10 cellular contexts compared by ENCODE assay signal in the genomic region with DNA sequence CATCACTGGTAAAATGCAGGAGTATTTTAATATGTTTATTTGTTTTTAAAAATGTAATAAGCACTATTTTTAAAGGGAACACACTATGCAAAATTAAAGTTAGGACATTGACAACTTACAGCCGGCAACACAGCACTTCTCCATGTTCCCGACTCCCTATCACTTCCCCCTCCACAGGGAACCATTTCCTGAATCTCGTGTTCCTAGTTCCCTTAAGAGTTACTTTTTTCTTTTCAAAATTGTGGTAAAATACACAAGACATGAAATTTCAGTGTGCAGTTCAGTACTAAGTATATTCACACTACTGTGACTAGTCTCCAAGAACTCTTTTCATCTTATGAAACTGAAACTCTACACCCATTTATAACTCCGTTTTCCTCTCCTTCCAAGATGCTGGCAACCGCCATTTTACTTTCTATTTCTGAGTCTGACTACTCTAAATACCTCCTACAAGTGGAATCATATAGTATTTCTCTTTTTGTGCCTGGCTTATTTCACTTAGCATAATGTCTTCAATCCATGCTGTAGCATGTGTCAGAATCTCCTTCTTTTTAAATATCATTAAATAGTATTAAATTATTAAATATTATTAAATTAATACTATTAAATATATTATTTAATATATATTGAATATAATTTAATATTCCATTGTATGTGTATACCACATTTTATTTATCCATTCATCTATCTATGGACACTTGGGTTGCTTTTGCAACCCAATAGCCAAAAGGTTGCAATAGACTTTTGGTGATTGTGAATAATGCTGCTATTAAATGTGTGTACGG. TPM values are rescaled to one million over a fixed set of nuclear protein-coding genes. Genes with fewer than 3 reads are reported as not detected.
DNase-seq lines count a peak whose midpoint lies in the region; ATAC-seq and TF ChIP-seq lines count a peak whose summit lies in the region.
"Had no signal": no experiment of that assay in that cellular context is flagged by ENCODE, and none has a peak within 500 bp of the region (broad histone marks: within the 10 kb centered on the region; RNA-seq: fewer than 3 reads in every experiment).

No MANE protein-coding gene starts in this region.

- ATAC-seq in PC-3, result no peak
- ATAC-seq in stimulated activated naive CD8-positive, alpha-beta T cell treated with anti-CD3 and anti-CD28 coated beads, Interleukin-15, amount 100 ng/mL, for 72 hours, result peak; percentile 83
- ATAC-seq: mucosa of descending colon had no signal

- BruUV-seq in PC-3 (replicated peaks; lab: Mats Ljungman, UMichigan), result no TSS peak

- no peaks in the 10 kb centered on the region for H4K20me1 ChIP-seq in PC-3 (ENCODE audit: low read length)

- DNase-seq in activated naive CD4-positive, alpha-beta T cell treated with anti-CD3 and anti-CD28 coated beads for 36 hours, result peak; percentile 28
- no peak for DNase-seq in activated naive CD4-positive, alpha-beta T cell treated with anti-CD3 and anti-CD28 coated beads, Interleukin-2, amount 50 U/mL, for 16 hours
- DNase-seq in PC-3, result no peak
- DNase-seq in endothelial cell (ENCODE audit: low spot score), result no peak
- no peak for DNase-seq in stimulated activated naive CD8-positive, alpha-beta T cell treated with anti-CD3 and anti-CD28 coated beads, Interleukin-15, amount 100 ng/mL, for 72 hours
- DNase-seq in NK-92 (lab: John Stamatoyannopoulos, UW; ENCODE audit: unreplicated experiment), result no peak
- DNase-seq in NCI-H1417 (lab: John Stamatoyannopoulos, UW), result no peak
- DNase-seq in ureter (ENCODE audit: low spot score), result no peak
- DNase-seq: mucosa of descending colon, NCI-H2171 had no signal

- POLR2A ChIA-PET in PC-3 (lab: Charles Lee; ENCODE audit: unreplicated experiment), result no interaction called here

- no peaks in the 10 kb centered on the region for H3K4me1 ChIP-seq in PC-3 (ENCODE audit: insufficient read depth, low read length)

- H3K27ac ChIP-seq in PC-3 (ENCODE audit: low read length), result no peak overlapping the region

- H3F3A ChIP-seq in PC-3 (ENCODE audit: low read length, unreplicated experiment), result no peaks in the 10 kb centered on the region

- peaks cover 11% of the 10 kb centered on the region for H3K4me1 Mint-ChIP-seq in activated naive CD4-positive, alpha-beta T cell treated with anti-CD3 and anti-CD28 coated beads for 36 hours (ENCODE audit: low read depth)
- no peaks in the 10 kb centered on the region for H3K4me1 Mint-ChIP-seq in endothelial cell (ENCODE audit: unreplicated experiment)
- peaks cover 22% of the 10 kb centered on the region for H3K4me1 Mint-ChIP-seq in stimulated activated naive CD8-positive, alpha-beta T cell treated with anti-CD3 and anti-CD28 coated beads, Interleukin-15, amount 100 ng/mL, for 72 hours

- CTCF ChIA-PET in activated naive CD4-positive, alpha-beta T cell treated with anti-CD3 and anti-CD28 coated beads for 36 hours (lab: Charles Lee), result interaction anchor here (2.1 kb wide), 1 partner anchor 15 kb away, joined by 10 read pairs; no protein-coding TSS in a partner anchor
- CTCF ChIA-PET in PC-3 (lab: Charles Lee), result no interaction called here

- TF ChIP-seq CTCF in PC-3 (conservative IDR thresholded peaks at IDR 0.05; ENCODE audit: low read depth, low read length) (no peak), endothelial cell (IDR thresholded peaks at IDR 0.05; ENCODE audit: unreplicated experiment) (no peak)

- H3K27me3 Mint-ChIP-seq in activated naive CD4-positive, alpha-beta T cell treated with anti-CD3 and anti-CD28 coated beads for 36 hours (ENCODE audit: low read depth), result no peaks in the 10 kb centered on the region
- no peaks in the 10 kb centered on the region for H3K27me3 Mint-ChIP-seq in endothelial cell (ENCODE audit: unreplicated experiment)
- H3K27me3 Mint-ChIP-seq in stimulated activated naive CD8-positive, alpha-beta T cell treated with anti-CD3 and anti-CD28 coated beads, Interleukin-15, amount 100 ng/mL, for 72 hours, result no peaks in the 10 kb centered on the region

- H3K9ac ChIP-seq in PC-3 (ENCODE audit: low read length), result no peak overlapping the region

- H3K79me2 ChIP-seq in PC-3 (ENCODE audit: low read length), result no peaks in the 10 kb centered on the region

- no peak overlapping the region for H3K27ac Mint-ChIP-seq in activated naive CD4-positive, alpha-beta T cell treated with anti-CD3 and anti-CD28 coated beads for 36 hours
- H3K27ac Mint-ChIP-seq in endothelial cell (ENCODE audit: unreplicated experiment), result peak overlapping the region; percentile 13
- H3K27ac Mint-ChIP-seq in stimulated activated naive CD8-positive, alpha-beta T cell treated with anti-CD3 and anti-CD28 coated beads, Interleukin-15, amount 100 ng/mL, for 72 hours, result no peak overlapping the region

- intact Hi-C loops in activated naive CD4-positive, alpha-beta T cell treated with anti-CD3 and anti-CD28 coated beads for 36 hours (cut with micrococcal nuclease), result no loop called here
- intact Hi-C loops in PC-3 (cut with micrococcal nuclease), result no loop called here

- H3K9me3 Mint-ChIP-seq in activated naive CD4-positive, alpha-beta T cell treated with anti-CD3 and anti-CD28 coated beads for 36 hours, result no peaks in the 10 kb centered on the region
- peaks cover 4% of the 10 kb centered on the region for H3K9me3 Mint-ChIP-seq in endothelial cell (ENCODE audit: unreplicated experiment)
- H3K9me3 Mint-ChIP-seq in stimulated activated naive CD8-positive, alpha-beta T cell treated with anti-CD3 and anti-CD28 coated beads, Interleukin-15, amount 100 ng/mL, for 72 hours, result no peaks in the 10 kb centered on the region

- no peaks in the 10 kb centered on the region for H3K9me2 ChIP-seq in PC-3 (replicated peaks; ENCODE audit: low read length)

- H3K36me3 ChIP-seq in PC-3 (ENCODE audit: low read depth, low read length), result no peaks in the 10 kb centered on the region

- no peak overlapping the region for H3K4me3 ChIP-seq in PC-3 (ENCODE audit: low read length)
- H3K4me3 ChIP-seq: mucosa of descending colon had no signal

- H3K4me2 ChIP-seq in PC-3 (ENCODE audit: low read length), result no peak overlapping the region

- H3K4me3 Mint-ChIP-seq in activated naive CD4-positive, alpha-beta T cell treated with anti-CD3 and anti-CD28 coated beads for 36 hours, result no peak overlapping the region
- H3K4me3 Mint-ChIP-seq in endothelial cell (ENCODE audit: unreplicated experiment), result no peak overlapping the region
- peak overlapping the region in 1 of 2 donors; percentile 27 for H3K4me3 Mint-ChIP-seq in stimulated activated naive CD8-positive, alpha-beta T cell treated with anti-CD3 and anti-CD28 coated beads, Interleukin-15, amount 100 ng/mL, for 72 hours

- H3K36me3 Mint-ChIP-seq in activated naive CD4-positive, alpha-beta T cell treated with anti-CD3 and anti-CD28 coated beads for 36 hours (ENCODE audit: low read depth), result no peaks in the 10 kb centered on the region
- H3K36me3 Mint-ChIP-seq in endothelial cell (ENCODE audit: low read depth, unreplicated experiment), result no peaks in the 10 kb centered on the region

- H2AFZ ChIP-seq in PC-3 (ENCODE audit: low read length), result peak overlapping the region; percentile 64; the same call in 1 of the 2 replicates

- H3K9me3 ChIP-seq in PC-3 (ENCODE audit: low read length), result no peaks in the 10 kb centered on the region
- H3K9me3 ChIP-seq: mucosa of descending colon had no signal

- no peaks in the 10 kb centered on the region for H3K27me3 ChIP-seq in PC-3 (ENCODE audit: low read length)

RNA-seq across cellular contexts. Expression of a gene that starts 25.9 kb away (rescaled TPM):
- 10 to 100 TPM; 14.7 to 15.4 TPM for total RNA-seq in activated naive CD4-positive, alpha-beta T cell treated with anti-CD3 and anti-CD28 coated beads for 36 hours
- total RNA-seq in PC-3 (2014; rRNA removed) (18.5 and 20.3 TPM in 2 replicates), endothelial cell (ENCODE audit: unreplicated experiment) (28.9 TPM), ureter (29.1 TPM)
